21 cellular contexts compared by ENCODE assay signal in the genomic region with DNA sequence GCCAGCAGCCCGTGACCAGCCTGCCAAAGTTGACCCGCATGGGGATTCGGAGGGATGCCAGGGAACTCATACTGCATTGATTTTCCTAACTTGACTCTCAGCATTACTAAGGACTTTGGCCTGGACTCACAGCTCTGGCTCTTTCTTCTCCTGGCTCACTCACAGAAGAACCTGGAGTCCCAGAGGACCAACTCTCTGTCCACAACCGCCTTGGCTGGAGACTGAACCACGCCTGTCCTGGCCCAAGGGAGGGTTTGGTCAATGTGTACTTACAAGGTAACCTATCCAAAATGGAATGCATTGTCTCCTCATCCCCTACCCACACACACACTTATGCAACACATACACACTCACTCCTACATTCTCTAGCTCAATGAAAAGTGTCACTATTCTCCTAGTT.
A peak's percentile ranks its signal among the peaks of the same experiment; 100 is the strongest.
DNase-seq lines count a peak whose midpoint lies in the region; ATAC-seq and TF ChIP-seq lines count a peak whose summit lies in the region.
"Had no signal": no experiment of that assay in that cellular context is flagged by ENCODE, and none has a peak within 500 bp of the region (broad histone marks: within the 10 kb centered on the region; RNA-seq: fewer than 3 reads in every experiment).

No MANE protein-coding gene starts in this region.

- H3K4me1 ChIP-seq in right cardiac atrium (ENCODE audit: control insufficient read depth, insufficient read depth, low read length) = peaks cover 3% of the 10 kb centered on the region
- peaks cover 0 to 23% of the 10 kb centered on the region in 2 donors for H3K4me1 ChIP-seq in gastrocnemius medialis

- no peaks in the 10 kb centered on the region for H3K9me3 Mint-ChIP-seq in activated CD8-positive, alpha-beta T cell treated with anti-CD3 and anti-CD28 coated beads for 36 hours
- H3K9me3 Mint-ChIP-seq: CD4-positive, alpha-beta memory T cell; neural progenitor cell had no signal

- intact Hi-C loops in right cardiac atrium (cut with DNase I) = no loop called here
- intact Hi-C loops in gastrocnemius medialis (cut with DNase I; ENCODE audit: low total_unique reads) = no loop called here
- intact Hi-C loops in activated CD8-positive, alpha-beta T cell treated with anti-CD3 and anti-CD28 coated beads for 36 hours (cut with micrococcal nuclease) = no loop called here

- H3K36me3 Mint-ChIP-seq in activated CD8-positive, alpha-beta T cell treated with anti-CD3 and anti-CD28 coated beads for 36 hours (ENCODE audit: low read depth) = no peaks in the 10 kb centered on the region
- H3K36me3 Mint-ChIP-seq: CD4-positive, alpha-beta memory T cell; neural progenitor cell had no signal

- H3K27me3 ChIP-seq in right cardiac atrium (ENCODE audit: control insufficient read depth, insufficient read depth) (no peaks in the 10 kb centered on the region), gastrocnemius medialis (no peaks in the 10 kb centered on the region)
- H3K27me3 ChIP-seq: neural progenitor cell had no signal

- no peak for TF ChIP-seq POLR2A in gastrocnemius medialis (IDR thresholded peaks at IDR 0.05)

- no peak overlapping the region for H3K4me3 Mint-ChIP-seq in activated CD8-positive, alpha-beta T cell treated with anti-CD3 and anti-CD28 coated beads for 36 hours
- H3K4me3 Mint-ChIP-seq: CD4-positive, alpha-beta memory T cell; neural progenitor cell had no signal

- POLR2A ChIA-PET in activated CD8-positive, alpha-beta T cell treated with anti-CD3 and anti-CD28 coated beads for 36 hours (lab: Charles Lee) = no interaction called here

- CTCF ChIA-PET in activated CD8-positive, alpha-beta T cell treated with anti-CD3 and anti-CD28 coated beads for 36 hours (lab: Charles Lee) = no interaction called here

- H3K4me1 Mint-ChIP-seq in activated CD8-positive, alpha-beta T cell treated with anti-CD3 and anti-CD28 coated beads for 36 hours (ENCODE audit: low read depth) = no peaks in the 10 kb centered on the region
- H3K4me1 Mint-ChIP-seq: CD4-positive, alpha-beta memory T cell had no signal

- H3K27ac Mint-ChIP-seq in activated CD8-positive, alpha-beta T cell treated with anti-CD3 and anti-CD28 coated beads for 36 hours = no peak overlapping the region
- H3K27ac Mint-ChIP-seq: CD4-positive, alpha-beta memory T cell; neural progenitor cell had no signal

- WGBS in right cardiac atrium = 59% methylated on average over 5 of the region's 5 CpGs

- peaks cover 13% of the 10 kb centered on the region for H3K27me3 Mint-ChIP-seq in activated CD8-positive, alpha-beta T cell treated with anti-CD3 and anti-CD28 coated beads for 36 hours

- ATAC-seq in right cardiac atrium (peak; percentile 61 to 77), gastrocnemius medialis (peak; percentile 65 to 81), GM19395 (IDR thresholded peaks at IDR 0.05; ENCODE audit: unreplicated experiment) (no peak), HG02884 (IDR thresholded peaks at IDR 0.05; ENCODE audit: unreplicated experiment) (no peak)
- ATAC-seq in activated CD8-positive, alpha-beta T cell treated with anti-CD3 and anti-CD28 coated beads for 36 hours = no peak

- H3K4me3 ChIP-seq in right cardiac atrium (ENCODE audit: low read length) (no peak overlapping the region), gastrocnemius medialis (no peak overlapping the region)
- H3K4me3 ChIP-seq: neural progenitor cell, skin epidermis had no signal

- in situ Hi-C loops in gastrocnemius medialis (cut with MboI; ENCODE audit: low sequenced_read_pairs in 4 of 4) = no loop called here

- DNase-seq in Ammon's horn (ENCODE audit: low spot score) = peak; percentile 65
- DNase-seq in caudate nucleus (lab: John Stamatoyannopoulos, UW) = peak in 31 of 61 donors; percentile 5 to 82 (median 20)
- peak in 2 of 3 donors; percentile 53 to 83 for DNase-seq in right cardiac atrium
- DNase-seq in gastrocnemius medialis = peak; percentile 33 to 63
- DNase-seq in activated T-cell treated with anti-CD3 and anti-CD28 coated beads, Interleukin-2, amount 50 U/mL, for 1 hour = no peak
- no peak for DNase-seq in activated CD8-positive, alpha-beta T cell treated with anti-CD3 and anti-CD28 coated beads for 36 hours
- DNase-seq: activated CD4-positive, alpha-beta T cell treated with anti-CD3 and anti-CD28 coated beads for 4 hours; CD4-positive, alpha-beta memory T cell; cortex of kidney; DMS79; HCEC 1CT; KG1; mesendoderm; NCI-H1092 treated with DMSO at 0.1 percent for 48 hours; NCI-H2107; SK-N-SH; trophoblast cell had no signal

- H3K27ac ChIP-seq in caudate nucleus (ENCODE audit: low read depth, low read length) (no peak overlapping the region), right cardiac atrium (ENCODE audit: low read length) (no peak overlapping the region), gastrocnemius medialis (peak overlapping the region in 1 of 4 donors; percentile 17)
- H3K27ac ChIP-seq: neural progenitor cell, skin epidermis had no signal

- no peaks in the 10 kb centered on the region for H3K36me3 ChIP-seq in gastrocnemius medialis
- H3K36me3 ChIP-seq: neural progenitor cell had no signal

- no peak for TF ChIP-seq CTCF in gastrocnemius medialis (IDR thresholded peaks at IDR 0.05 in 4 of 5, conservative IDR thresholded peaks at IDR 0.05 in 1 of 5)
- TF ChIP-seq CTCF in activated CD8-positive, alpha-beta T cell treated with anti-CD3 and anti-CD28 coated beads for 36 hours (IDR thresholded peaks at IDR 0.05) = no peak

- H3K9me3 ChIP-seq in right cardiac atrium (ENCODE audit: control insufficient read depth, low read length) = no peaks in the 10 kb centered on the region
- H3K9me3 ChIP-seq in gastrocnemius medialis = no peaks in the 10 kb centered on the region
- H3K9me3 ChIP-seq: SK-N-SH had no signal

Comparison
In these comparisons a context has a peak if more than half of its experiments do, and no peak if none do; other contexts are left out.
1. DNase-seq: peak in Ammon's horn (single experiment), caudate nucleus (31 of 61), right cardiac atrium (2 of 3) and gastrocnemius medialis (2 of 2); none in activated T-cell treated with anti-CD3 and anti-CD28 coated beads, Interleukin-2, amount 50 U/mL, for 1 hour (single experiment) and activated CD8-positive, alpha-beta T cell treated with anti-CD3 and anti-CD28 coated beads for 36 hours (single experiment).
2. ATAC-seq: peak in right cardiac atrium (2 of 2) and gastrocnemius medialis (2 of 2); none in GM19395 (single experiment), activated CD8-positive, alpha-beta T cell treated with anti-CD3 and anti-CD28 coated beads for 36 hours (single experiment) and HG02884 (single experiment).